13 cellular contexts compared by ENCODE assay signal in the genomic region with DNA sequence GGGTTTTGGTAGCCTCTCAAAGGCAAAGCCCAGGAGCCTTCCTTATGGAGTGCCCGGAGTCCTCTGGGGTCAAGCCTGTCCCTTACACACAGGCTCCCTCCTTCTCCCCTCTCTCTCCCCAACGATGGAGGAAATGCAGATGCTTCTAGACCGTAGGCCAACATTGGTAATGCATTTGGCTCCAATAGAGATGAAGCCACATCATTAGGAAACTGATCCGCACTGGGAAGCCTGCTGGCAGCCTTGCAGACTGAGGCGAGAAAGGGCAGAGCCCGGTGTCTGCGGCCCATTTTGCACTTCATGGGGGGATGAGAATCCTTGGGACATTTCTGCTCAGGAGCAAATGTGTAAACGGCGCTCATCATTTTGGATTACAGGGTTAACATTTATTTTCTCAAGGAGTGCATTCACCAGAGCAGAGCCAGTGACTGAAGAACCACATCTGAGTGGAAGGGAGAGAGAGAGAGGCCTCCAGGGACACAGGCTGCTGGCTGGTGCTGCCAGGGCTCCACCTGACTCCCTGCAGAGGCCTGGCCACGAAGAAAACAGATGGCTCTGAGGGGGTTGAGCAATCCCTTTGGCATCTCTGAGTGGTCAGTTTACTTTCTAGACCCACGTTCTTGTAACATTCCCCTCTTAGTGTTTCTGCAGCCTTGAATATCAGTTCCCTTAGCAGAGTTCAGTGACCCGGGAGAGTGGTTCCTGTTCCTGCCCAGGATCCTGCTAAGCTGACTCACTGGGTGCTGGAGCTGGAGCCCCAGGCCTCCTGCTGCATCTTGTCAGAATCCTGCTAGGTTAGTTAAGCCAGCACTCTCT. TPM values are rescaled to one million over a fixed set of nuclear protein-coding genes. Genes with fewer than 3 reads are reported as not detected.
DNase-seq lines count a peak whose midpoint lies in the region; ATAC-seq, FAIRE-seq and TF ChIP-seq lines count a peak whose summit lies in the region.
"Had no signal": no experiment of that assay in that cellular context is flagged by ENCODE, and none has a peak within 500 bp of the region (broad histone marks: within the 10 kb centered on the region; RNA-seq: fewer than 3 reads in every experiment).

No MANE protein-coding gene starts in this region.

- TF ChIP-seq EP300 in HepG2 (IDR thresholded peaks at IDR 0.05; ENCODE audit: low read depth in 2 of 2, low read length in 2 of 2) (no peak; a peak in 1 of 4 replicates), HepG2 (CRISPR knock-in tag; IDR thresholded peaks at IDR 0.05; ENCODE audit: borderline replicate concordance) (no peak)

- TF ChIP-seq POLR2A in HepG2 (IDR thresholded peaks at IDR 0.05; ENCODE audit: insufficient read depth in 1 of 2, low read depth in 2 of 2, low read length in 2 of 2): no peak

- H3K4me2 ChIP-seq in HepG2 (ENCODE audit: low read depth, low read length): peak overlapping the region; percentile 33; the same call in 1 of the 2 replicates

- ATAC-seq in HepG2 (no peak), GM19455 (IDR thresholded peaks at IDR 0.05; ENCODE audit: unreplicated experiment) (no peak)
- ATAC-seq: activated CD8-positive, alpha-beta memory T cell treated with anti-CD3 and anti-CD28 coated beads, Interleukin-2, amount 10 ng/mL, durations not matched to agents 7 days and 5 days; stimulated activated naive CD8-positive, alpha-beta T cell treated with anti-CD3 and anti-CD28 coated beads, Interleukin-15, Interleukin-2, amounts not matched to agents 100 U/mL and 50 U/mL, for 24 hours had no signal

- peaks cover 5% of the 10 kb centered on the region for H3K79me2 ChIP-seq in HepG2 (ENCODE audit: insufficient read depth, low read length)
- H3K79me2 ChIP-seq: parathyroid adenoma had no signal

- intact Hi-C loops in HepG2 (cut with micrococcal nuclease; ENCODE audit: unreplicated experiment): loop anchor here (1.0 kb wide), 1 partner anchor 8 kb away; no protein-coding TSS in a partner anchor

- no peaks in the 10 kb centered on the region for H4K20me1 ChIP-seq in HepG2 (ENCODE audit: insufficient read depth, low read length)

- CTCF ChIA-PET in HepG2 (lab: Yijun Ruan, JAX; ENCODE audit: low intra/inter-chr PET ratio, low total read pairs): interaction anchor here (1.8 to 2.1 kb wide), 2 partner anchors 24 to 26 kb away, joined by 4 to 9 read pairs; no protein-coding TSS in a partner anchor

- FAIRE-seq in HTR-8/SVneo (lab: Jason Lieb, UNC) (no peak), HepG2 (lab: Jason Lieb, UNC) (no peak)
- FAIRE-seq: endometrium had no signal

- peaks cover 9% of the 10 kb centered on the region for H3K4me1 Mint-ChIP-seq in brain
- H3K4me1 Mint-ChIP-seq: activated CD8-positive, alpha-beta memory T cell treated with anti-CD3 and anti-CD28 coated beads, Interleukin-2, amount 10 ng/mL, durations not matched to agents 7 days and 5 days had no signal

- H3K36me3 Mint-ChIP-seq in brain: no peaks in the 10 kb centered on the region
- H3K36me3 Mint-ChIP-seq: activated CD8-positive, alpha-beta memory T cell treated with anti-CD3 and anti-CD28 coated beads, Interleukin-2, amount 10 ng/mL, durations not matched to agents 7 days and 5 days had no signal

- DNase-seq in ACHN: peak; percentile 82
- DNase-seq in HTR-8/SVneo (ENCODE audit: insufficient read length, low spot score): peak; percentile 45
- no peak for DNase-seq in HepG2 (ENCODE audit: low spot score)
- no peak for DNase-seq in NCI-H1694 (lab: John Stamatoyannopoulos, UW)
- no peak for DNase-seq in COLO829 (ENCODE audit: low spot score)
- DNase-seq in NOMO-1 treated with DMSO at 0.1 percent for 48 hours (lab: John Stamatoyannopoulos, UW; ENCODE audit: unreplicated experiment): no peak
- DNase-seq: activated CD8-positive, alpha-beta memory T cell treated with anti-CD3 and anti-CD28 coated beads, Interleukin-2, amount 10 ng/mL, durations not matched to agents 7 days and 5 days; stimulated activated naive CD8-positive, alpha-beta T cell treated with anti-CD3 and anti-CD28 coated beads, Interleukin-15, Interleukin-2, amounts not matched to agents 100 U/mL and 50 U/mL, for 24 hours had no signal

- H3K36me3 ChIP-seq in HepG2 (replicated peaks in 1 of 2; ENCODE audit: control insufficient read depth in 1 of 2, insufficient read depth in 2 of 2, low read length in 2 of 2): no peaks in the 10 kb centered on the region

- H3K27ac ChIP-seq in HepG2 (ENCODE audit: extremely low read length, insufficient read depth, low read length): no peak overlapping the region
- H3K27ac ChIP-seq: C4-2B, parathyroid adenoma had no signal

- H2AFZ ChIP-seq in HepG2 (ENCODE audit: low read length): no peak overlapping the region
- H2AFZ ChIP-seq: parathyroid adenoma had no signal

- H3K27ac Mint-ChIP-seq in brain: peak overlapping the region in 3 of 5 experiments; percentile 49 to 69 (median 62)
- H3K27ac Mint-ChIP-seq: activated CD8-positive, alpha-beta memory T cell treated with anti-CD3 and anti-CD28 coated beads, Interleukin-2, amount 10 ng/mL, durations not matched to agents 7 days and 5 days had no signal

- H3K4me3 ChIP-seq in HepG2 (replicated peaks in 1 of 3; ENCODE audit: insufficient read depth in 1 of 3, low read depth in 2 of 3, low read length in 3 of 3): no peak overlapping the region

- H3K27me3 Mint-ChIP-seq in brain: peaks cover 7% of the 10 kb centered on the region

- TF ChIP-seq RAD21 in HepG2 (CRISPR knock-in tag; IDR thresholded peaks at IDR 0.05): no peak

- H3K9me3 ChIP-seq in HepG2 (ENCODE audit: low read length): no peaks in the 10 kb centered on the region

- no peaks in the 10 kb centered on the region; a peak in 1 of 5 replicates for H3K27me3 ChIP-seq in HepG2 (ENCODE audit: control insufficient read depth in 1 of 2, insufficient read depth in 2 of 2, low read length in 2 of 2)

- peaks cover 55% of the 10 kb centered on the region for H3K4me1 ChIP-seq in HepG2 (ENCODE audit: insufficient read depth, low read length)
- H3K4me1 ChIP-seq: parathyroid adenoma had no signal

- no peak for TF ChIP-seq CTCF in brain (conservative IDR thresholded peaks at IDR 0.05)
- TF ChIP-seq CTCF in HepG2 (CRISPR knock-in tag; IDR thresholded peaks at IDR 0.05): 0 out of 2 replicates have a peak, but pooled peaks have one; percentile 8

- H3K9me3 Mint-ChIP-seq in brain: no peaks in the 10 kb centered on the region

- in situ Hi-C loops in ACHN (cut with HindIII; ENCODE audit: low pct_ligation_motif_present, low pct_unique_long_range_greater_than_20kb, low sequenced_read_pairs) (no loop called here), HepG2 (cut with HindIII; ENCODE audit: extremely low pct_ligation_motif_present, low pct_unique_long_range_greater_than_20kb) (no loop called here)

- no TSS peak for BruUV-seq in HepG2 (replicated peaks; lab: Mats Ljungman, UMichigan)

- POLR2A ChIA-PET in HepG2 (lab: Yijun Ruan, JAX): interaction anchor here (0.9 to 18.0 kb wide), 10 partner anchors 9 to 221 kb away, joined by 3 to 543 read pairs (median 6); a partner anchor contains a TSS

- H3K4me3 Mint-ChIP-seq in brain: peak overlapping the region in 1 of 5 experiments; percentile 32
- H3K4me3 Mint-ChIP-seq: activated CD8-positive, alpha-beta memory T cell treated with anti-CD3 and anti-CD28 coated beads, Interleukin-2, amount 10 ng/mL, durations not matched to agents 7 days and 5 days had no signal

- H3K9ac ChIP-seq in HepG2 (ENCODE audit: insufficient read depth, low read depth, low read length): peak overlapping the region; percentile 4; the same call in 1 of the 2 replicates
- H3K9ac ChIP-seq: parathyroid adenoma had no signal

- 62% methylated on average over 11 of the region's 12 CpGs for WGBS in HepG2 (ENCODE audit: low lambda C conversion rate)

RNA-seq across cellular contexts. Expression of a gene that starts 4.4 kb away (rescaled TPM):
- 1,324 TPM for polyA plus RNA-seq in brain (ENCODE audit: insufficient read depth, low read depth, low replicate concordance)
- 300 and 690 TPM in 2 replicates for total RNA-seq in HepG2 (2016; rRNA removed; fragmentation: Illumina TruSeq; extraction: Trizol)
- total RNA-seq in HepG2 (2016; cell fraction: cytosol; rRNA removed; fragmentation: Illumina TruSeq; extraction: Trizol; ENCODE audit: low read depth): 306 and 400 TPM in 2 replicates
- 277 and 657 TPM in 2 replicates for total RNA-seq in HepG2 (2016; cell fraction: insoluble cytoplasmic fraction; rRNA removed; fragmentation: Illumina TruSeq; extraction: Trizol)
- total RNA-seq in HepG2 (2016; cell fraction: membrane; rRNA removed; fragmentation: Illumina TruSeq; extraction: Trizol): 267 and 341 TPM in 2 replicates
- total RNA-seq in HepG2 (2016; cell fraction: nucleus; rRNA removed; fragmentation: Illumina TruSeq; extraction: Trizol): 478 and 575 TPM in 2 replicates
- 1,005 and 1,077 TPM in 2 replicates for polyA plus RNA-seq in HepG2 (2011; rRNA removed)
- 827 and 1,616 TPM in 2 replicates for polyA plus RNA-seq in HepG2 (2011; cell fraction: cytosol; rRNA removed)
- 530 and 563 TPM in 2 replicates for polyA plus RNA-seq in HepG2 (2011; cell fraction: nucleus; rRNA removed)
- polyA plus RNA-seq in HepG2 (2012): 560 and 584 TPM in 2 replicates
- polyA plus RNA-seq in HepG2 (2016; cell fraction: cytosol; fragmentation: Illumina TruSeq; extraction: Trizol; ENCODE audit: low read depth): 569 and 650 TPM in 2 replicates
- 435 and 510 TPM in 2 replicates for polyA plus RNA-seq in HepG2 (2016; cell fraction: insoluble cytoplasmic fraction; fragmentation: Illumina TruSeq; extraction: Trizol; ENCODE audit: low read depth)
- polyA plus RNA-seq in HepG2 (2016; cell fraction: membrane; fragmentation: Illumina TruSeq; extraction: Trizol; ENCODE audit: low read depth): 388 and 429 TPM in 2 replicates
- 1,429 and 1,592 TPM in 2 replicates for polyA plus RNA-seq in HepG2 (2016; cell fraction: nucleus; fragmentation: Illumina TruSeq; extraction: Trizol; ENCODE audit: insufficient read depth, low read depth)
- polyA minus RNA-seq in HepG2 (2011; rRNA and poly(A)+ RNA removed; ENCODE audit: low replicate concordance): 60.4 and 1,528 TPM in 2 replicates
- polyA minus RNA-seq in HepG2 (2011; cell fraction: cytosol; rRNA and poly(A)+ RNA removed): 688 and 730 TPM in 2 replicates
- 130 and 153 TPM in 2 replicates for polyA minus RNA-seq in HepG2 (2011; cell fraction: nucleus; rRNA and poly(A)+ RNA removed)

RNA-seq across cellular contexts. Expression of a gene that starts 36.4 kb away (rescaled TPM):
- polyA plus RNA-seq in brain (ENCODE audit: insufficient read depth, low read depth, low replicate concordance) (not detected), HepG2 (2011; rRNA removed) (not detected in 2 replicates)
- total RNA-seq in HepG2 (2016; rRNA removed; fragmentation: Illumina TruSeq; extraction: Trizol): 0.07 TPM in 1 of 2 replicates, not detected in the other
- not detected in 2 replicates for total RNA-seq in HepG2 (2016; cell fraction: cytosol; rRNA removed; fragmentation: Illumina TruSeq; extraction: Trizol; ENCODE audit: low read depth)
- not detected in 2 replicates for total RNA-seq in HepG2 (2016; cell fraction: insoluble cytoplasmic fraction; rRNA removed; fragmentation: Illumina TruSeq; extraction: Trizol)
- not detected in 2 replicates for total RNA-seq in HepG2 (2016; cell fraction: membrane; rRNA removed; fragmentation: Illumina TruSeq; extraction: Trizol)
- total RNA-seq in HepG2 (2016; cell fraction: nucleus; rRNA removed; fragmentation: Illumina TruSeq; extraction: Trizol): not detected in 2 replicates
- not detected in 2 replicates for polyA plus RNA-seq in HepG2 (2011; cell fraction: cytosol; rRNA removed)
- not detected in 2 replicates for polyA plus RNA-seq in HepG2 (2011; cell fraction: nucleus; rRNA removed)
- polyA plus RNA-seq in HepG2 (2012): not detected in 2 replicates
- polyA plus RNA-seq in HepG2 (2016; cell fraction: cytosol; fragmentation: Illumina TruSeq; extraction: Trizol; ENCODE audit: low read depth): not detected in 2 replicates
- not detected in 2 replicates for polyA plus RNA-seq in HepG2 (2016; cell fraction: insoluble cytoplasmic fraction; fragmentation: Illumina TruSeq; extraction: Trizol; ENCODE audit: low read depth)
- polyA plus RNA-seq in HepG2 (2016; cell fraction: membrane; fragmentation: Illumina TruSeq; extraction: Trizol; ENCODE audit: low read depth): not detected in 2 replicates
- polyA plus RNA-seq in HepG2 (2016; cell fraction: nucleus; fragmentation: Illumina TruSeq; extraction: Trizol; ENCODE audit: insufficient read depth, low read depth): not detected in 2 replicates
- not detected in 2 replicates for polyA minus RNA-seq in HepG2 (2011; rRNA and poly(A)+ RNA removed; ENCODE audit: low replicate concordance)
- not detected in 2 replicates for polyA minus RNA-seq in HepG2 (2011; cell fraction: cytosol; rRNA and poly(A)+ RNA removed)
- polyA minus RNA-seq in HepG2 (2011; cell fraction: nucleus; rRNA and poly(A)+ RNA removed): 0.25 TPM in 1 of 2 replicates, not detected in the other
- total RNA-seq: activated CD8-positive, alpha-beta memory T cell treated with anti-CD3 and anti-CD28 coated beads, Interleukin-2, amount 10 ng/mL, durations not matched to agents 7 days and 5 days had no signal

RNA-seq across cellular contexts. Expression of a gene that starts 46.7 kb away (rescaled TPM):
- polyA plus RNA-seq in brain (ENCODE audit: insufficient read depth, low read depth, low replicate concordance) (not detected), HepG2 (2011; rRNA removed) (0.16 TPM in 1 of 2 replicates, not detected in the other)
- total RNA-seq in HepG2 (2016; rRNA removed; fragmentation: Illumina TruSeq; extraction: Trizol): not detected in 2 replicates
- total RNA-seq in HepG2 (2016; cell fraction: cytosol; rRNA removed; fragmentation: Illumina TruSeq; extraction: Trizol; ENCODE audit: low read depth): not detected in 2 replicates
- total RNA-seq in HepG2 (2016; cell fraction: insoluble cytoplasmic fraction; rRNA removed; fragmentation: Illumina TruSeq; extraction: Trizol): not detected in 2 replicates
- not detected in 2 replicates for total RNA-seq in HepG2 (2016; cell fraction: membrane; rRNA removed; fragmentation: Illumina TruSeq; extraction: Trizol)
- not detected in 2 replicates for total RNA-seq in HepG2 (2016; cell fraction: nucleus; rRNA removed; fragmentation: Illumina TruSeq; extraction: Trizol)
- polyA plus RNA-seq in HepG2 (2011; cell fraction: cytosol; rRNA removed): not detected in 2 replicates
- not detected in 2 replicates for polyA plus RNA-seq in HepG2 (2011; cell fraction: nucleus; rRNA removed)
- polyA plus RNA-seq in HepG2 (2012): not detected in 2 replicates
- polyA plus RNA-seq in HepG2 (2016; cell fraction: cytosol; fragmentation: Illumina TruSeq; extraction: Trizol; ENCODE audit: low read depth): not detected in 2 replicates
- not detected in 2 replicates for polyA plus RNA-seq in HepG2 (2016; cell fraction: insoluble cytoplasmic fraction; fragmentation: Illumina TruSeq; extraction: Trizol; ENCODE audit: low read depth)
- polyA plus RNA-seq in HepG2 (2016; cell fraction: membrane; fragmentation: Illumina TruSeq; extraction: Trizol; ENCODE audit: low read depth): not detected in 2 replicates
- polyA plus RNA-seq in HepG2 (2016; cell fraction: nucleus; fragmentation: Illumina TruSeq; extraction: Trizol; ENCODE audit: insufficient read depth, low read depth): not detected in 2 replicates
- not detected in 2 replicates for polyA minus RNA-seq in HepG2 (2011; rRNA and poly(A)+ RNA removed; ENCODE audit: low replicate concordance)
- polyA minus RNA-seq in HepG2 (2011; cell fraction: cytosol; rRNA and poly(A)+ RNA removed): not detected in 2 replicates
- not detected in 2 replicates for polyA minus RNA-seq in HepG2 (2011; cell fraction: nucleus; rRNA and poly(A)+ RNA removed)
- total RNA-seq: activated CD8-positive, alpha-beta memory T cell treated with anti-CD3 and anti-CD28 coated beads, Interleukin-2, amount 10 ng/mL, durations not matched to agents 7 days and 5 days had no signal

Comparison
In these comparisons a context has a peak if more than half of its experiments do, and no peak if none do; other contexts are left out.
1. DNase-seq: peak in ACHN (single experiment) and HTR-8/SVneo (single experiment); none in HepG2 (single experiment), NCI-H1694 (single experiment), COLO829 (single experiment) and NOMO-1 treated with DMSO at 0.1 percent for 48 hours (single experiment).